In the genomic region with DNA sequence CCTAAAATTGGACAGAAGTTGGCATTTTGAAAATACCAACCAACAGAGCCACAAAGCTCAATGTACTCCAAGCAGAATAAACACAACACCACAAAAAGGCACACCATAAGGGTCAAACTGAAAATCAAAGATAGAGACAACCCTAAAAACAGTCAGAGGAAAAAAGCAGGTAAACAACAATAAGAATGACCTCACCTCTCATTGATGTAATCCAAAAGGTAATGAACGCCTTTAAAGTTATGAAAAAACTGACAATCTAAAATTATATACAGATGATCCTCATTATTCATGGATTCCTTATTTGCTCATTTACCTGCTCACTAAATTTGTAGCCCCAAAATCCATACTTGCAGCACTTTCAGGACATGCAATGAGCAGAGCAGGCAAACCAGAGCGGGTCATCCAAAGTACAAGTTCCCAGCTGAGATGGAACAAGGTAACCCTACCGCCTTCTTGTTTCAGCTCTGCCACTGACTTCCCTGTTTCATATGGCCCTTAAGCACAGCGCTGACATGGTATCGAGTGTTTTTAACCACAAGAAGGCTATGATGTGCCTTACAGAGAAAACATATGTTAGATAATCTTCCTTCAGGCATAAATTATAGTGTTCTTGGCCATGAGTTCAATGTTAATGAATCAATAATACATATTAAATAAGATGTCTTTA, we compare ENCODE assay signal across 9 cellular contexts. TPM values are rescaled to one million over a fixed set of nuclear protein-coding genes. Genes with fewer than 3 reads are reported as not detected.
A peak's percentile ranks its signal among the peaks of the same experiment; 100 is the strongest.
DNase-seq lines count a peak whose midpoint lies in the region; ATAC-seq and TF ChIP-seq lines count a peak whose summit lies in the region.
"Had no signal": no experiment of that assay in that cellular context is flagged by ENCODE, and none has a peak within 500 bp of the region (broad histone marks: within the 10 kb centered on the region; RNA-seq: fewer than 3 reads in every experiment).

No MANE protein-coding gene starts in this region.

- H4K20me1 ChIP-seq in SK-N-SH (ENCODE audit: insufficient read depth) = peaks cover 100% of the 10 kb centered on the region

- TF ChIP-seq RAD21 in SK-N-SH (IDR thresholded peaks at IDR 0.05; ENCODE audit: low read length) = no peak

- peaks cover 7% of the 10 kb centered on the region; the same call in 1 of the 2 replicates for H3K9me3 ChIP-seq in SK-N-SH
- no peaks in the 10 kb centered on the region for H3K9me3 ChIP-seq in mucosa of descending colon

- ATAC-seq in SK-N-SH treated with all-trans-retinoic acid at 6 μM for 48 hours = no peak
- ATAC-seq in HG02571 (IDR thresholded peaks at IDR 0.05; ENCODE audit: unreplicated experiment) = peak; percentile 98
- ATAC-seq in mucosa of descending colon = peak; percentile 63

- intact Hi-C loops in mucosa of descending colon (cut with DNase I, micrococcal nuclease) = no loop called here

- no peak overlapping the region for H3K9ac ChIP-seq in SK-N-SH

- no peaks in the 10 kb centered on the region for H3K27me3 ChIP-seq in SK-N-SH (ENCODE audit: insufficient read depth)

- WGBS in SK-N-SH (ENCODE audit: low lambda C conversion rate) = 95% methylated on average over 5 of the region's 5 CpGs

- H3K4me1 ChIP-seq in SK-N-SH (ENCODE audit: control insufficient read depth in 1 of 2, insufficient read depth in 2 of 2, low read depth in 1 of 2, low read length in 1 of 2) (peaks cover 5 to 8% of the 10 kb centered on the region in 2 experiments; a peak in 3 of 4 replicates), mucosa of descending colon (ENCODE audit: low read depth) (peaks cover 4% of the 10 kb centered on the region)

- peaks cover 100% of the 10 kb centered on the region for H3K79me2 ChIP-seq in SK-N-SH (ENCODE audit: insufficient read depth)

- peaks cover 54% of the 10 kb centered on the region for H3F3A ChIP-seq in SK-N-SH (replicated peaks; ENCODE audit: insufficient read depth)

- POLR2A ChIA-PET in SK-N-SH (lab: Yijun Ruan, JAX) = no interaction called here

- H3K27ac ChIP-seq in SK-N-SH (ENCODE audit: low read depth in 2 of 2, low read length in 1 of 2) = no peak overlapping the region
- H3K27ac ChIP-seq: VCaP had no signal

- H3K36me3 ChIP-seq in SK-N-SH (replicated peaks in 1 of 2; ENCODE audit: control insufficient read depth in 1 of 2, insufficient read depth in 2 of 2, low read length in 1 of 2) = peaks cover 16 to 53% of the 10 kb centered on the region in 2 experiments
- H3K36me3 ChIP-seq in mucosa of descending colon (ENCODE audit: low read depth) = no peaks in the 10 kb centered on the region

- DNase-seq in SK-N-SH = no peak
- peak; percentile 75 to 86 for DNase-seq in Kasumi-1 (lab: John Stamatoyannopoulos, UW)
- no peak for DNase-seq in mucosa of descending colon
- no peak for DNase-seq in NCI-H526 (lab: John Stamatoyannopoulos, UW)
- DNase-seq in GOT3 (lab: John Stamatoyannopoulos, UW) = no peak
- no peak for DNase-seq in D341Med (ENCODE audit: low spot score)

- peak overlapping the region; percentile 19; the same call in 1 of the 2 replicates for H3K4me2 ChIP-seq in SK-N-SH

- CTCF ChIA-PET in SK-N-SH (lab: Yijun Ruan, JAX) = interaction anchor here (1.2 to 5.4 kb wide), 5 partner anchors 8 to 135 kb away, joined by 3 to 34 read pairs (median 5); partner anchors contain the start of gene RTN4

- no peak overlapping the region for H3K4me3 ChIP-seq in SK-N-SH (ENCODE audit: low read depth in 2 of 2, low read length in 1 of 2)
- no peak overlapping the region for H3K4me3 ChIP-seq in mucosa of descending colon

- no peak overlapping the region for H2AFZ ChIP-seq in SK-N-SH (ENCODE audit: low read depth)

- TF ChIP-seq EP300 in SK-N-SH (IDR thresholded peaks at IDR 0.05; ENCODE audit: borderline replicate concordance in 1 of 2, low read depth in 1 of 2, low read length in 1 of 2) = no peak

- TF ChIP-seq CTCF in SK-N-SH (IDR thresholded peaks at IDR 0.05) (no peak), mucosa of descending colon (IDR thresholded peaks at IDR 0.05) (no peak)

- H3K9me2 ChIP-seq in SK-N-SH = no peaks in the 10 kb centered on the region

TF ChIP-seq in SK-N-SH, 30 proteins besides CTCF, POLR2A, EP300 and RAD21:
- no peak for TF ChIP-seq RCOR1 (IDR thresholded peaks at IDR 0.05; ENCODE audit: low read length)
- no peak for TF ChIP-seq ELF1 (IDR thresholded peaks at IDR 0.05)
- no peak for TF ChIP-seq FOSL2 (IDR thresholded peaks at IDR 0.05; ENCODE audit: borderline replicate concordance, low read depth)
- no peak for TF ChIP-seq CHD2 (IDR thresholded peaks at IDR 0.05; ENCODE audit: low read length, partially characterized antibody)
- TF ChIP-seq EZH2phosphoT487 (IDR thresholded peaks at IDR 0.05; ENCODE audit: borderline replicate concordance, low read depth) = no peak
- no peak for TF ChIP-seq SMC3 (IDR thresholded peaks at IDR 0.05; ENCODE audit: low read depth, low read length)

TF ChIP-seq in SK-N-SH treated with all-trans-retinoic acid at 6 μM for 48 hours, 23 proteins besides CTCF, POLR2A, EP300 and RAD21:
- TF ChIP-seq RARB (CRISPR knock-in tag; IDR thresholded peaks at IDR 0.05) (no peak), PPARA (CRISPR knock-in tag; IDR thresholded peaks at IDR 0.05; ENCODE audit: borderline replicate concordance) (no peak), TOX (CRISPR knock-in tag; IDR thresholded peaks at IDR 0.05; ENCODE audit: borderline replicate concordance) (no peak), CSDC2 (CRISPR knock-in tag; IDR thresholded peaks at IDR 0.05) (no peak), ARNTL (CRISPR knock-in tag; IDR thresholded peaks at IDR 0.05; ENCODE audit: borderline replicate concordance, low read depth) (no peak), CSRNP3 (CRISPR knock-in tag; IDR thresholded peaks at IDR 0.05) (no peak), GLIS3 (CRISPR knock-in tag; IDR thresholded peaks at IDR 0.05) (no peak)
- TF ChIP-seq, protein P1, sequence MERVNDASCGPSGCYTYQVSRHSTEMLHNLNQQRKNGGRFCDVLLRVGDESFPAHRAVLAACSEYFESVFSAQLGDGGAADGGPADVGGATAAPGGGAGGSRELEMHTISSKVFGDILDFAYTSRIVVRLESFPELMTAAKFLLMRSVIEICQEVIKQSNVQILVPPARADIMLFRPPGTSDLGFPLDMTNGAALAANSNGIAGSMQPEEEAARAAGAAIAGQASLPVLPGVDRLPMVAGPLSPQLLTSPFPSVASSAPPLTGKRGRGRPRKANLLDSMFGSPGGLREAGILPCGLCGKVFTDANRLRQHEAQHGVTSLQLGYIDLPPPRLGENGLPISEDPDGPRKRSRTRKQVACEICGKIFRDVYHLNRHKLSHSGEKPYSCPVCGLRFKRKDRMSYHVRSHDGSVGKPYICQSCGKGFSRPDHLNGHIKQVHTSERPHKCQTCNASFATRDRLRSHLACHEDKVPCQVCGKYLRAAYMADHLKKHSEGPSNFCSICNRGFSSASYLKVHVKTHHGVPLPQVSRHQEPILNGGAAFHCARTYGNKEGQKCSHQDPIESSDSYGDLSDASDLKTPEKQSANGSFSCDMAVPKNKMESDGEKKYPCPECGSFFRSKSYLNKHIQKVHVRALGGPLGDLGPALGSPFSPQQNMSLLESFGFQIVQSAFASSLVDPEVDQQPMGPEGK (CRISPR knock-in tag; IDR thresholded peaks at IDR 0.05; ENCODE audit: borderline replicate concordance) = no peak

RNA-seq across cellular contexts. Expression of gene RTN4, which starts 17.0 kb away (rescaled TPM):
- 225 and 315 TPM in 2 replicates for polyA plus RNA-seq in SK-N-SH (2012; rRNA removed)
- polyA plus RNA-seq in SK-N-SH (2012; cell fraction: cytosol; rRNA removed) = 554 and 729 TPM in 2 replicates
- polyA plus RNA-seq in SK-N-SH (2012; cell fraction: nucleus; rRNA removed) = 502 and 652 TPM in 2 replicates
- 100 to 1,000 TPM; 219 to 278 (median 224) TPM for total RNA-seq in mucosa of descending colon

Comparison
In these comparisons a context has a peak if more than half of its experiments do, and no peak if none do; other contexts are left out.
1. DNase-seq: peak in Kasumi-1 (2 of 2); none in SK-N-SH (single experiment), mucosa of descending colon (0 of 3), NCI-H526 (0 of 2), GOT3 (single experiment) and D341Med (single experiment).